ENCODE assay signal across 15 cellular contexts in genomic region chr7:36021917-36022550, GRCh38.
DNase-seq lines count a peak whose midpoint lies in the region; ATAC-seq, FAIRE-seq and TF ChIP-seq lines count a peak whose summit lies in the region.
"Had no signal": no experiment of that assay in that cellular context is flagged by ENCODE, and none has a peak within 500 bp of the region (broad histone marks: within the 10 kb centered on the region; RNA-seq: fewer than 3 reads in every experiment).

No MANE protein-coding gene starts in this region.

- H3K4me3 ChIP-seq in fibroblast of the aortic adventitia (ENCODE audit: low read depth, low read length), result no peak overlapping the region
- no peak overlapping the region for H3K4me3 ChIP-seq in aorta (ENCODE audit: low read length in 2 of 2)

- H3K9me3 ChIP-seq in aorta (ENCODE audit: control insufficient read depth, low read length), result no peaks in the 10 kb centered on the region

- H3K27me3 ChIP-seq in aorta (ENCODE audit: control insufficient read depth in 1 of 2, insufficient read depth in 2 of 2, low read length in 1 of 2), result no peaks in the 10 kb centered on the region

- intact Hi-C loops in natural killer cell (cut with micrococcal nuclease), result no loop called here
- intact Hi-C loops in aorta (cut with DNase I), result no loop called here

- ATAC-seq in natural killer cell treated with Interleukin-12 subunit alpha and Interleukin-12 subunit beta and Interleukin-15 and Interleukin-18, amount 100 ng/mL, for 72 hours, result peak; percentile 33 to 44
- ATAC-seq in natural killer cell (no peak), aorta (ENCODE audit: low FRiP score) (peak; percentile 26), GM19328 (IDR thresholded peaks at IDR 0.05; ENCODE audit: unreplicated experiment) (no peak)
- ATAC-seq: foreskin keratinocyte had no signal

- H3K4me1 Mint-ChIP-seq in natural killer cell treated with Interleukin-12 subunit alpha and Interleukin-12 subunit beta and Interleukin-15 and Interleukin-18, amount 100 ng/mL, for 72 hours (ENCODE audit: low read depth in 2 of 2), result no peaks in the 10 kb centered on the region
- H3K4me1 Mint-ChIP-seq in natural killer cell, result no peaks in the 10 kb centered on the region
- H3K4me1 Mint-ChIP-seq: activated B cell treated with CpG ODN at 0.5 μM for 24 hours; activated naive CD8-positive, alpha-beta T cell treated with anti-CD3 and anti-CD28 coated beads for 36 hours; CD4-positive, alpha-beta memory T cell; central memory CD8-positive, alpha-beta T cell had no signal

- H3K4me3 Mint-ChIP-seq in natural killer cell treated with Interleukin-12 subunit alpha and Interleukin-12 subunit beta and Interleukin-15 and Interleukin-18, amount 100 ng/mL, for 72 hours, result no peak overlapping the region
- H3K4me3 Mint-ChIP-seq in natural killer cell, result no peak overlapping the region
- H3K4me3 Mint-ChIP-seq: activated B cell treated with CpG ODN at 0.5 μM for 24 hours; activated naive CD8-positive, alpha-beta T cell treated with anti-CD3 and anti-CD28 coated beads for 36 hours; CD4-positive, alpha-beta memory T cell; central memory CD8-positive, alpha-beta T cell had no signal

- H3K36me3 ChIP-seq in aorta (ENCODE audit: control insufficient read depth in 1 of 2, insufficient read depth in 2 of 2, low read length in 1 of 2), result no peaks in the 10 kb centered on the region

- TF ChIP-seq CTCF in natural killer cell (IDR thresholded peaks at IDR 0.05) (no peak), fibroblast of the aortic adventitia (IDR thresholded peaks at IDR 0.05; ENCODE audit: insufficient read depth, low read length) (no peak)

- H3K36me3 Mint-ChIP-seq in natural killer cell treated with Interleukin-12 subunit alpha and Interleukin-12 subunit beta and Interleukin-15 and Interleukin-18, amount 100 ng/mL, for 72 hours, result no peaks in the 10 kb centered on the region
- no peaks in the 10 kb centered on the region for H3K36me3 Mint-ChIP-seq in natural killer cell
- H3K36me3 Mint-ChIP-seq: activated naive CD8-positive, alpha-beta T cell treated with anti-CD3 and anti-CD28 coated beads for 36 hours; CD4-positive, alpha-beta memory T cell had no signal

- DNase-seq in natural killer cell treated with Interleukin-12 subunit alpha and Interleukin-12 subunit beta and Interleukin-15 and Interleukin-18, amount 100 ng/mL, for 72 hours (ENCODE audit: low spot score), result no peak
- DNase-seq in natural killer cell, result no peak
- DNase-seq in fibroblast of the aortic adventitia (ENCODE audit: low read depth), result peak; percentile 17
- peak; percentile 14 for DNase-seq in occipital lobe (lab: John Stamatoyannopoulos, UW)
- DNase-seq in aorta, result no peak
- no peak for DNase-seq in NCI-H1048 (lab: John Stamatoyannopoulos, UW)
- no peak for DNase-seq in GM19239 (ENCODE audit: insufficient read length, low spot score)
- DNase-seq: activated B cell treated with CpG ODN at 0.5 μM for 24 hours; activated naive CD8-positive, alpha-beta T cell treated with anti-CD3 and anti-CD28 coated beads for 36 hours; foreskin keratinocyte; NCI-H1417 treated with DMSO at 0.1 percent for 48 hours had no signal

- H3K27me3 Mint-ChIP-seq in natural killer cell treated with Interleukin-12 subunit alpha and Interleukin-12 subunit beta and Interleukin-15 and Interleukin-18, amount 100 ng/mL, for 72 hours, result peaks cover 12 to 22% of the 10 kb centered on the region in 2 donors
- H3K27me3 Mint-ChIP-seq in natural killer cell (ENCODE audit: low read depth in 2 of 2), result peaks cover 8 to 23% of the 10 kb centered on the region in 2 donors
- H3K27me3 Mint-ChIP-seq: activated naive CD8-positive, alpha-beta T cell treated with anti-CD3 and anti-CD28 coated beads for 36 hours had no signal

- no peak overlapping the region for H3K27ac ChIP-seq in aorta (ENCODE audit: low read depth in 1 of 2, low read length in 2 of 2)
- H3K27ac ChIP-seq: foreskin keratinocyte had no signal

- H3K4me1 ChIP-seq in aorta (ENCODE audit: control insufficient read depth in 1 of 2, insufficient read depth in 2 of 2, low read length in 2 of 2), result no peaks in the 10 kb centered on the region
- H3K4me1 ChIP-seq: foreskin keratinocyte had no signal

- no peaks in the 10 kb centered on the region for H3K9me3 Mint-ChIP-seq in natural killer cell treated with Interleukin-12 subunit alpha and Interleukin-12 subunit beta and Interleukin-15 and Interleukin-18, amount 100 ng/mL, for 72 hours
- no peaks in the 10 kb centered on the region for H3K9me3 Mint-ChIP-seq in natural killer cell
- H3K9me3 Mint-ChIP-seq: activated B cell treated with CpG ODN at 0.5 μM for 24 hours; activated naive CD8-positive, alpha-beta T cell treated with anti-CD3 and anti-CD28 coated beads for 36 hours; CD4-positive, alpha-beta memory T cell; central memory CD8-positive, alpha-beta T cell had no signal

- 38 to 46% methylated on average over 11 of the region's 11 CpGs for WGBS in aorta, 2 donors

- FAIRE-seq in GM19239 (lab: Jason Lieb, UNC), result no peak
- FAIRE-seq: endometrium had no signal

- H3K27ac Mint-ChIP-seq in natural killer cell treated with Interleukin-12 subunit alpha and Interleukin-12 subunit beta and Interleukin-15 and Interleukin-18, amount 100 ng/mL, for 72 hours, result no peak overlapping the region
- H3K27ac Mint-ChIP-seq in natural killer cell, result no peak overlapping the region
- H3K27ac Mint-ChIP-seq: activated B cell treated with CpG ODN at 0.5 μM for 24 hours; activated naive CD8-positive, alpha-beta T cell treated with anti-CD3 and anti-CD28 coated beads for 36 hours had no signal

Comparison
In these comparisons a context has a peak if more than half of its experiments do, and no peak if none do; other contexts are left out.
1. ATAC-seq: peak in natural killer cell treated with Interleukin-12 subunit alpha and Interleukin-12 subunit beta and Interleukin-15 and Interleukin-18, amount 100 ng/mL, for 72 hours (2 of 2) and aorta (single experiment); none in natural killer cell (0 of 3) and GM19328 (single experiment).
2. DNase-seq: peak in fibroblast of the aortic adventitia (single experiment) and occipital lobe (single experiment); none in natural killer cell treated with Interleukin-12 subunit alpha and Interleukin-12 subunit beta and Interleukin-15 and Interleukin-18, amount 100 ng/mL, for 72 hours (single experiment), natural killer cell (single experiment), aorta (0 of 2), NCI-H1048 (single experiment) and GM19239 (single experiment).